ENCODE assay signal across 1 cellular context in the genomic region with DNA sequence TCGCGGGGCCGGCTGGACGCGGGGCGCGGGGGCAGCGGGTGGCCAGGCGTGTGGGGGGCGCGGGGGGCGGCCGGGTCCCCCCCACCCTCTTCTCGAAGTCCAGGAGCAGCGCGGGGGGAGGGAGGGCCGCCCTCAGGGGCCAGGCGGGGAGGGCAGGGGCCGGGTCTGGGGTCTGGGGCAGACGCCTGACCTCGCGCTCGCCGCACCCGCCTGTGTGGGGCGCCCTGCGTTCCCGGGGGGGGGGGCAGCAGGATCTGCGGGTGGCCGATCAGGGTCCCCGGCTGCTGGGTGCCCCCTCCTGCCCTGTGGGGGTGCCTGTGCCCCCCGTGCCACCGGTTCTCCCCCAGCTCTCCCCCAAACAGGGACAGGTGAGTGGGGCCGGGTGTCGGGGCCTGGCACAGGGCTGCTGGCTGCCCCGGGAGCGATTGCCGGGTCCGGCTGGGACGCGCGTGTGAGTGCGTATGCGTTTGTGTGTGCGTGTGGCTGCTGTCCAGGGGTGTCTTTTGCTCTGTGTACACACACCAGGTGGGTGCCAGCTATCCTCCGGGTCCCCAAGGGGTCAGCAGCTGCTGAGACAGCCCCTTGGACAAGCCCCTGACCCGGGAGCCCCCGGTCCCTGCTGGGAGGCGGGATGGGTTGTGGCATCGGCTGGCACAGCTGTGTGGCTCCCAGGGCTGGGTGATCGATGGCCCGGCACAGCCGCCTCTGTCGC.
TF ChIP-seq lines count a peak whose summit lies in the region.

No MANE protein-coding gene starts in this region.

TF ChIP-seq in GM23338, 12 proteins besides CTCF, POLR2A, EP300 and RAD21 (continued from another document):
- TF ChIP-seq, protein P1, sequence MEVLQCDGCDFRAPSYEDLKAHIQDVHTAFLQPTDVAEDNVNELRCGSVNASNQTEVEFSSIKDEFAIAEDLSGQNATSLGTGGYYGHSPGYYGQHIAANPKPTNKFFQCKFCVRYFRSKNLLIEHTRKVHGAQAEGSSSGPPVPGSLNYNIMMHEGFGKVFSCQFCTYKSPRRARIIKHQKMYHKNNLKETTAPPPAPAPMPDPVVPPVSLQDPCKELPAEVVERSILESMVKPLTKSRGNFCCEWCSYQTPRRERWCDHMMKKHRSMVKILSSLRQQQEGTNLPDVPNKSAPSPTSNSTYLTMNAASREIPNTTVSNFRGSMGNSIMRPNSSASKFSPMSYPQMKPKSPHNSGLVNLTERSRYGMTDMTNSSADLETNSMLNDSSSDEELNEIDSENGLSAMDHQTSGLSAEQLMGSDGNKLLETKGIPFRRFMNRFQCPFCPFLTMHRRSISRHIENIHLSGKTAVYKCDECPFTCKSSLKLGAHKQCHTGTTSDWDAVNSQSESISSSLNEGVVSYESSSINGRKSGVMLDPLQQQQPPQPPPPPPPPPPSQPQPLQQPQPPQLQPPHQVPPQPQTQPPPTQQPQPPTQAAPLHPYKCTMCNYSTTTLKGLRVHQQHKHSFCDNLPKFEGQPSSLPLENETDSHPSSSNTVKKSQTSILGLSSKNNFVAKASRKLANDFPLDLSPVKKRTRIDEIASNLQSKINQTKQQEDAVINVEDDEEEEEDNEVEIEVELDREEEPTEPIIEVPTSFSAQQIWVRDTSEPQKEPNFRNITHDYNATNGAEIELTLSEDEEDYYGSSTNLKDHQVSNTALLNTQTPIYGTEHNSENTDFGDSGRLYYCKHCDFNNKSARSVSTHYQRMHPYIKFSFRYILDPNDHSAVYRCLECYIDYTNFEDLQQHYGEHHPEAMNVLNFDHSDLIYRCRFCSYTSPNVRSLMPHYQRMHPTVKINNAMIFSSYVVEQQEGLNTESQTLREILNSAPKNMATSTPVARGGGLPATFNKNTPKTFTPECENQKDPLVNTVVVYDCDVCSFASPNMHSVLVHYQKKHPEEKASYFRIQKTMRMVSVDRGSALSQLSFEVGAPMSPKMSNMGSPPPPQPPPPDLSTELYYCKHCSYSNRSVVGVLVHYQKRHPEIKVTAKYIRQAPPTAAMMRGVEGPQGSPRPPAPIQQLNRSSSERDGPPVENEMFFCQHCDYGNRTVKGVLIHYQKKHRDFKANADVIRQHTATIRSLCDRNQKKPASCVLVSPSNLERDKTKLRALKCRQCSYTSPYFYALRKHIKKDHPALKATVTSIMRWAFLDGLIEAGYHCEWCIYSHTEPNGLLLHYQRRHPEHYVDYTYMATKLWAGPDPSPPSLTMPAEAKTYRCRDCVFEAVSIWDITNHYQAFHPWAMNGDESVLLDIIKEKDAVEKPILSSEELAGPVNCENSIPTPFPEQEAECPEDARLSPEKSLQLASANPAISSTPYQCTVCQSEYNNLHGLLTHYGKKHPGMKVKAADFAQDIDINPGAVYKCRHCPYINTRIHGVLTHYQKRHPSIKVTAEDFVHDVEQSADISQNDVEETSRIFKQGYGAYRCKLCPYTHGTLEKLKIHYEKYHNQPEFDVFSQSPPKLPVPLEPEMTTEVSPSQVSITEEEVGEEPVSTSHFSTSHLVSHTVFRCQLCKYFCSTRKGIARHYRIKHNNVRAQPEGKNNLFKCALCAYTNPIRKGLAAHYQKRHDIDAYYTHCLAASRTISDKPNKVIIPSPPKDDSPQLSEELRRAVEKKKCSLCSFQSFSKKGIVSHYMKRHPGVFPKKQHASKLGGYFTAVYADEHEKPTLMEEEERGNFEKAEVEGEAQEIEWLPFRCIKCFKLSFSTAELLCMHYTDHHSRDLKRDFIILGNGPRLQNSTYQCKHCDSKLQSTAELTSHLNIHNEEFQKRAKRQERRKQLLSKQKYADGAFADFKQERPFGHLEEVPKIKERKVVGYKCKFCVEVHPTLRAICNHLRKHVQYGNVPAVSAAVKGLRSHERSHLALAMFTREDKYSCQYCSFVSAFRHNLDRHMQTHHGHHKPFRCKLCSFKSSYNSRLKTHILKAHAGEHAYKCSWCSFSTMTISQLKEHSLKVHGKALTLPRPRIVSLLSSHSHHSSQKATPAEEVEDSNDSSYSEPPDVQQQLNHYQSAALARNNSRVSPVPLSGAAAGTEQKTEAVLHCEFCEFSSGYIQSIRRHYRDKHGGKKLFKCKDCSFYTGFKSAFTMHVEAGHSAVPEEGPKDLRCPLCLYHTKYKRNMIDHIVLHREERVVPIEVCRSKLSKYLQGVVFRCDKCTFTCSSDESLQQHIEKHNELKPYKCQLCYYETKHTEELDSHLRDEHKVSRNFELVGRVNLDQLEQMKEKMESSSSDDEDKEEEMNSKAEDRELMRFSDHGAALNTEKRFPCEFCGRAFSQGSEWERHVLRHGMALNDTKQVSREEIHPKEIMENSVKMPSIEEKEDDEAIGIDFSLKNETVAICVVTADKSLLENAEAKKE (CRISPR knock-in tag; IDR thresholded peaks at IDR 0.05): no peak
- no peak for TF ChIP-seq STAT1 (IDR thresholded peaks at IDR 0.05; ENCODE audit: unreplicated experiment)
- TF ChIP-seq JUNB (IDR thresholded peaks at IDR 0.05; ENCODE audit: unreplicated experiment): no peak
